In the genomic region with DNA sequence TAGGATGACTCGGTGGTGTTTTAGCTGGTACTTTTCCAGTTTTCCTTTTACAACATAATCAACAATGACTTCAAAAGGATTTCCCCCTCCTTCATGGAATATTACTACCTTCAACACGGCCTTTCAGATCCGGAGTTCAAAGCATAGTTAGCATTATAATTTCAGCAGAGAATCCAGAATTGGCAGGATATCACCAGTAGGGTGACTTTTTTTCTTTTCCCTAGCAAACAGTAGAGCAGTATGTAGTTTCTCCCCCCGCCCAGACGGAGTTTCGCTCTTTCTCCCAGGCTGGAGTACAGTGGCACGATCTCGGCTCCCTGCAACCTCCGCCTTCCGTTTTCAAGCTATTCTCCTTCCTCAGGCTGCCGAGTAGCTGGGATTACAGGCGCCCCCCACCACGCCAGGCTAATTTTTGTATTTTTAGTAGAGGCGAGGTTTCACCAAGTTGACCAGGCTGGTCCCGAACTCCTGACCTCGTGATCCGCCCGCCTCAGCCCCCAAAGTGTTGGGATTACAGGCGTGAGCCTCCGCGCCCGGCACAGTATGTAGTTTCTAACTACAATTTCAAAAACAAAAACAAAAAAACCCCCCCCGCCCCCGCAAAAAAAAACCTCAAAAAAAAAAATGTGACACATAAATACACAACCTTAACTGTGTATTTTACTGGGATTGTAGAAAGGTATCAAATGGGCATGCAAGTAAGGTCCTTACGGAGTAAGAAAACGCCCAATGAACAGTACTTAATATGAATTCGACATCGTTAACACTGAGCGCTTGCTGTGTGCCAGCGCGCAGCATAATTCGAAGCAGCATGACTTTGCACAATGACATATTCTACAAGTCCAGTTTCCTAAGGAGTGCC, we compare ENCODE assay signal across 1 cellular context.
TF ChIP-seq lines count a peak whose summit lies in the region.

No MANE protein-coding gene starts in this region.

TF ChIP-seq in K562, 482 proteins besides CTCF, POLR2A, EP300 and RAD21 (continues in another document):
- TF ChIP-seq, protein P1, sequence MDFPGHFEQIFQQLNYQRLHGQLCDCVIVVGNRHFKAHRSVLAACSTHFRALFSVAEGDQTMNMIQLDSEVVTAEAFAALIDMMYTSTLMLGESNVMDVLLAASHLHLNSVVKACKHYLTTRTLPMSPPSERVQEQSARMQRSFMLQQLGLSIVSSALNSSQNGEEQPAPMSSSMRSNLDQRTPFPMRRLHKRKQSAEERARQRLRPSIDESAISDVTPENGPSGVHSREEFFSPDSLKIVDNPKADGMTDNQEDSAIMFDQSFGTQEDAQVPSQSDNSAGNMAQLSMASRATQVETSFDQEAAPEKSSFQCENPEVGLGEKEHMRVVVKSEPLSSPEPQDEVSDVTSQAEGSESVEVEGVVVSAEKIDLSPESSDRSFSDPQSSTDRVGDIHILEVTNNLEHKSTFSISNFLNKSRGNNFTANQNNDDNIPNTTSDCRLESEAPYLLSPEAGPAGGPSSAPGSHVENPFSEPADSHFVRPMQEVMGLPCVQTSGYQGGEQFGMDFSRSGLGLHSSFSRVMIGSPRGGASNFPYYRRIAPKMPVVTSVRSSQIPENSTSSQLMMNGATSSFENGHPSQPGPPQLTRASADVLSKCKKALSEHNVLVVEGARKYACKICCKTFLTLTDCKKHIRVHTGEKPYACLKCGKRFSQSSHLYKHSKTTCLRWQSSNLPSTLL (IDR thresholded peaks at IDR 0.05) = no peak
- TF ChIP-seq MIER1 (IDR thresholded peaks at IDR 0.05; ENCODE audit: low read depth) (peak; percentile 27; the same call in 1 of the 2 replicates), KDM1A (IDR thresholded peaks at IDR 0.05) (peak in 1 of 2 experiments; percentile 42; a peak in 1 of 4 replicates), HDAC8 (tag; IDR thresholded peaks at IDR 0.05) (0 out of 2 replicates have a peak, but pooled peaks have one; percentile 65), TBP (optimal IDR thresholded peaks at IDR 0.05; ENCODE audit: low read depth, low read length) (peak; percentile 74), ZC3H8 (IDR thresholded peaks at IDR 0.05) (peak; percentile 54; the same call in 1 of the 2 replicates), ZNF583 (CRISPR knock-in tag; IDR thresholded peaks at IDR 0.05) (no peak), DIDO1 (tag; IDR thresholded peaks at IDR 0.05; ENCODE audit: low read depth) (no peak), KDM4B (IDR thresholded peaks at IDR 0.05; ENCODE audit: borderline replicate concordance in 2 of 2, low read depth in 1 of 2) (0 out of 4 replicates have a peak, but pooled peaks of 1 of the 2 experiments have one; percentile 39), NFIC (IDR thresholded peaks at IDR 0.05) (peak; percentile 8; the same call in 1 of the 2 replicates), MAFK (IDR thresholded peaks at IDR 0.05; ENCODE audit: low read length) (peak; percentile 86), ZNF830 (CRISPR knock-in tag; IDR thresholded peaks at IDR 0.05) (0 out of 2 replicates have a peak, but pooled peaks have one; percentile 53), KLF6 (CRISPR knock-in tag; IDR thresholded peaks at IDR 0.05; ENCODE audit: borderline replicate concordance) (peak; percentile 21; the same call in 1 of the 2 replicates), ZNF384 (IDR thresholded peaks at IDR 0.05; ENCODE audit: low read depth, low read length) (peak; percentile 79), POLR3G (IDR thresholded peaks at IDR 0.05; ENCODE audit: extremely low read depth, insufficient read length, insufficient replicate concordance) (no peak), ZKSCAN8 (CRISPR knock-in tag; IDR thresholded peaks at IDR 0.05) (peak; percentile 98), ATF7 (IDR thresholded peaks at IDR 0.05) (0 out of 2 replicates have a peak, but pooled peaks have one; percentile 46), ZNF584 (CRISPR knock-in tag; IDR thresholded peaks at IDR 0.05; ENCODE audit: low read depth) (0 out of 2 replicates have a peak, but pooled peaks have one; percentile 65), OTX1 (CRISPR knock-in tag; IDR thresholded peaks at IDR 0.05) (peak; percentile 75; the same call in 1 of the 2 replicates), C11orf30 (IDR thresholded peaks at IDR 0.05; ENCODE audit: low read depth) (peak; percentile 94), ETV1 (tag; conservative IDR thresholded peaks at IDR 0.05; ENCODE audit: low read depth) (peak; percentile 40; the same call in 1 of the 2 replicates), TAF7 (tag; IDR thresholded peaks at IDR 0.05) (peak; percentile 55; the same call in 1 of the 2 replicates), NFE2L1 (tag; IDR thresholded peaks at IDR 0.05; ENCODE audit: borderline replicate concordance, low read depth) (peak; percentile 80; the same call in 1 of the 2 replicates), NBN (IDR thresholded peaks at IDR 0.05; ENCODE audit: low read depth) (peak; percentile 60; the same call in 1 of the 2 replicates), CC2D1A (IDR thresholded peaks at IDR 0.05) (peak; percentile 70; the same call in 1 of the 2 replicates), SP1 (CRISPR knock-in tag; IDR thresholded peaks at IDR 0.05) (peak; percentile 54; the same call in 1 of the 2 replicates), ZNF764 (CRISPR knock-in tag; IDR thresholded peaks at IDR 0.05; ENCODE audit: low read depth) (peak; percentile 54), NCOR1 (IDR thresholded peaks at IDR 0.05) (peak; percentile 4; the same call in 1 of the 2 replicates), RCOR1 (IDR thresholded peaks at IDR 0.05; ENCODE audit: borderline replicate concordance in 1 of 2, low read depth in 2 of 2, low read length in 2 of 2) (0 out of 4 replicates have a peak, but pooled peaks of 1 of the 2 experiments have one; percentile 3), GTF2E2 (tag; IDR thresholded peaks at IDR 0.05) (0 out of 2 replicates have a peak, but pooled peaks have one; percentile 11), ZNF12 (CRISPR knock-in tag; IDR thresholded peaks at IDR 0.05) (no peak), MAZ (CRISPR knock-in tag; conservative IDR thresholded peaks at IDR 0.05 in 1 of 2, IDR thresholded peaks at IDR 0.05 in 1 of 2) (peak in 1 of 2 experiments; percentile 49; a peak in 3 of 4 replicates), ZNF766 (CRISPR knock-in tag; conservative IDR thresholded peaks at IDR 0.05) (peak; percentile 75; the same call in 1 of the 2 replicates), NFE2 (IDR thresholded peaks at IDR 0.05; ENCODE audit: low read depth) (peak; percentile 95), HLTF (IDR thresholded peaks at IDR 0.05) (peak; percentile 71), MAFF (IDR thresholded peaks at IDR 0.05; ENCODE audit: low read length) (peak; percentile 90), RAD51 (IDR thresholded peaks at IDR 0.05; ENCODE audit: borderline replicate concordance, low read depth) (0 out of 2 replicates have a peak, but pooled peaks have one; percentile 8), POLR2AphosphoS5 (IDR thresholded peaks at IDR 0.05; ENCODE audit: control insufficient read depth, insufficient read depth, low read depth, low read length) (peak; percentile 51), MEF2D (tag; conservative IDR thresholded peaks at IDR 0.05; ENCODE audit: low read depth) (peak; percentile 15; the same call in 1 of the 2 replicates)
- TF ChIP-seq, protein P2, sequence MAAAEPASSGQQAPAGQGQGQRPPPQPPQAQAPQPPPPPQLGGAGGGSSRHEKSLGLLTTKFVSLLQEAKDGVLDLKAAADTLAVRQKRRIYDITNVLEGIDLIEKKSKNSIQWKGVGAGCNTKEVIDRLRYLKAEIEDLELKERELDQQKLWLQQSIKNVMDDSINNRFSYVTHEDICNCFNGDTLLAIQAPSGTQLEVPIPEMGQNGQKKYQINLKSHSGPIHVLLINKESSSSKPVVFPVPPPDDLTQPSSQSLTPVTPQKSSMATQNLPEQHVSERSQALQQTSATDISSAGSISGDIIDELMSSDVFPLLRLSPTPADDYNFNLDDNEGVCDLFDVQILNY (CRISPR knock-in tag; IDR thresholded peaks at IDR 0.05) = no peak
- TF ChIP-seq, protein P3, sequence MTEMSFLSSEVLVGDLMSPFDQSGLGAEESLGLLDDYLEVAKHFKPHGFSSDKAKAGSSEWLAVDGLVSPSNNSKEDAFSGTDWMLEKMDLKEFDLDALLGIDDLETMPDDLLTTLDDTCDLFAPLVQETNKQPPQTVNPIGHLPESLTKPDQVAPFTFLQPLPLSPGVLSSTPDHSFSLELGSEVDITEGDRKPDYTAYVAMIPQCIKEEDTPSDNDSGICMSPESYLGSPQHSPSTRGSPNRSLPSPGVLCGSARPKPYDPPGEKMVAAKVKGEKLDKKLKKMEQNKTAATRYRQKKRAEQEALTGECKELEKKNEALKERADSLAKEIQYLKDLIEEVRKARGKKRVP (CRISPR knock-in tag; IDR thresholded peaks at IDR 0.05) = peak; percentile 37; the same call in 1 of the 2 replicates
- TF ChIP-seq, protein P4, sequence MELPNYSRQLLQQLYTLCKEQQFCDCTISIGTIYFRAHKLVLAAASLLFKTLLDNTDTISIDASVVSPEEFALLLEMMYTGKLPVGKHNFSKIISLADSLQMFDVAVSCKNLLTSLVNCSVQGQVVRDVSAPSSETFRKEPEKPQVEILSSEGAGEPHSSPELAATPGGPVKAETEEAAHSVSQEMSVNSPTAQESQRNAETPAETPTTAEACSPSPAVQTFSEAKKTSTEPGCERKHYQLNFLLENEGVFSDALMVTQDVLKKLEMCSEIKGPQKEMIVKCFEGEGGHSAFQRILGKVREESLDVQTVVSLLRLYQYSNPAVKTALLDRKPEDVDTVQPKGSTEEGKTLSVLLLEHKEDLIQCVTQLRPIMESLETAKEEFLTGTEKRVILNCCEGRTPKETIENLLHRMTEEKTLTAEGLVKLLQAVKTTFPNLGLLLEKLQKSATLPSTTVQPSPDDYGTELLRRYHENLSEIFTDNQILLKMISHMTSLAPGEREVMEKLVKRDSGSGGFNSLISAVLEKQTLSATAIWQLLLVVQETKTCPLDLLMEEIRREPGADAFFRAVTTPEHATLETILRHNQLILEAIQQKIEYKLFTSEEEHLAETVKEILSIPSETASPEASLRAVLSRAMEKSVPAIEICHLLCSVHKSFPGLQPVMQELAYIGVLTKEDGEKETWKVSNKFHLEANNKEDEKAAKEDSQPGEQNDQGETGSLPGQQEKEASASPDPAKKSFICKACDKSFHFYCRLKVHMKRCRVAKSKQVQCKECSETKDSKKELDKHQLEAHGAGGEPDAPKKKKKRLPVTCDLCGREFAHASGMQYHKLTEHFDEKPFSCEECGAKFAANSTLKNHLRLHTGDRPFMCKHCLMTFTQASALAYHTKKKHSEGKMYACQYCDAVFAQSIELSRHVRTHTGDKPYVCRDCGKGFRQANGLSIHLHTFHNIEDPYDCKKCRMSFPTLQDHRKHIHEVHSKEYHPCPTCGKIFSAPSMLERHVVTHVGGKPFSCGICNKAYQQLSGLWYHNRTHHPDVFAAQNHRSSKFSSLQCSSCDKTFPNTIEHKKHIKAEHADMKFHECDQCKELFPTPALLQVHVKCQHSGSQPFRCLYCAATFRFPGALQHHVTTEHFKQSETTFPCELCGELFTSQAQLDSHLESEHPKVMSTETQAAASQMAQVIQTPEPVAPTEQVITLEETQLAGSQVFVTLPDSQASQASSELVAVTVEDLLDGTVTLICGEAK (IDR thresholded peaks at IDR 0.05) = peak; percentile 56; the same call in 1 of the 2 replicates
- TF ChIP-seq, protein P4 (CRISPR knock-in tag; IDR thresholded peaks at IDR 0.05) = no peak
- TF ChIP-seq, protein P5, sequence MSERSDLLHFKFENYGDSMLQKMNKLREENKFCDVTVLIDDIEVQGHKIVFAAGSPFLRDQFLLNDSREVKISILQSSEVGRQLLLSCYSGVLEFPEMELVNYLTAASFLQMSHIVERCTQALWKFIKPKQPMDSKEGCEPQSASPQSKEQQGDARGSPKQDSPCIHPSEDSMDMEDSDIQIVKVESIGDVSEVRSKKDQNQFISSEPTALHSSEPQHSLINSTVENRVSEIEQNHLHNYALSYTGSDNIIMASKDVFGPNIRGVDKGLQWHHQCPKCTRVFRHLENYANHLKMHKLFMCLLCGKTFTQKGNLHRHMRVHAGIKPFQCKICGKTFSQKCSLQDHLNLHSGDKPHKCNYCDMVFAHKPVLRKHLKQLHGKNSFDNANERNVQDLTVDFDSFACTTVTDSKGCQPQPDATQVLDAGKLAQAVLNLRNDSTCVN (CRISPR knock-in tag; IDR thresholded peaks at IDR 0.05) = peak; percentile 81; the same call in 1 of the 2 replicates
